Comparison of ENCODE assay signal across 16 cellular contexts in genomic region chr7:5380350-5381210, GRCh38.
"Had no signal": no experiment of that assay in that cellular context is flagged by ENCODE, and none has a peak within 500 bp of the region (broad histone marks: within the 10 kb centered on the region; RNA-seq: fewer than 3 reads in every experiment).

No MANE protein-coding gene starts in this region.

- H3K4me3 ChIP-seq: neural progenitor cell, pancreas, tibial nerve had no signal

- H3K27ac ChIP-seq: neural progenitor cell, pancreas, tibial nerve had no signal

- FAIRE-seq: astrocyte, colon, pancreas had no signal

- ATAC-seq: esophagus mucosa, pancreas, T-cell had no signal

- H3K4me2 ChIP-seq: neural progenitor cell had no signal

- DNase-seq: activated CD4-positive, alpha-beta T cell treated with anti-CD3 and anti-CD28 coated beads for 1 hour; activated CD4-positive, alpha-beta T cell treated with anti-CD3 and anti-CD28 coated beads, Interleukin-2, amount 50 U/mL, for 4 hours; activated naive CD4-positive, alpha-beta T cell treated with anti-CD3 and anti-CD28 coated beads, Interleukin-2, amount 50 U/mL, for 16 hours; activated T-cell treated with anti-CD3 and anti-CD28 coated beads, Interleukin-2, amount 50 U/mL, for 1 hour; hippocampal formation; kidney glomerular epithelial cell; mesendoderm; pancreas; stimulated activated CD4-positive, alpha-beta T cell treated with anti-CD3 and anti-CD28 coated beads, Interleukin-1b, Interleukin-23, amount 100 ng/mL, for 48 hours; substantia nigra; T-cell had no signal

- H2AFZ ChIP-seq: neural progenitor cell had no signal

- H3K27ac Mint-ChIP-seq: neural progenitor cell, T-cell had no signal

- H3K9me3 Mint-ChIP-seq: neural progenitor cell, T-cell had no signal

- H3K27me3 Mint-ChIP-seq: T-cell had no signal

- H3K9me3 ChIP-seq: pancreas, tibial nerve had no signal

- H3K4me3 Mint-ChIP-seq: T-cell had no signal

- H3K36me3 ChIP-seq: neural progenitor cell had no signal

- H3K9ac ChIP-seq: neural progenitor cell had no signal

- H3K27me3 ChIP-seq: neural progenitor cell, pancreas, tibial nerve had no signal
